Comparison of ENCODE assay signal across 18 cellular contexts in genomic region chr2:234357666-234358065, GRCh38.
DNase-seq lines count a peak whose midpoint lies in the region; ATAC-seq, FAIRE-seq and TF ChIP-seq lines count a peak whose summit lies in the region.
"Had no signal": no experiment of that assay in that cellular context is flagged by ENCODE, and none has a peak within 500 bp of the region (broad histone marks: within the 10 kb centered on the region; RNA-seq: fewer than 3 reads in every experiment).

No MANE protein-coding gene starts in this region.

- no peak for FAIRE-seq in A549 (lab: Jason Lieb, UNC)
- FAIRE-seq in H1 (lab: Jason Lieb, UNC): no peak
- FAIRE-seq: G401.6, GM12892 had no signal

- no peak overlapping the region for H2BK20ac ChIP-seq in H1 (ENCODE audit: low read length)

- H3K27ac ChIP-seq in A549 (peak overlapping the region; percentile 17 to 73; a peak in 3 of 6 replicates), H1 (ENCODE audit: low read depth, low read length) (no peak overlapping the region), left lung (no peak overlapping the region)
- H3K27ac ChIP-seq: GM23248 had no signal

- peak overlapping the region; percentile 17; the same call in 1 of the 2 replicates for H4K8ac ChIP-seq in H1 (ENCODE audit: extremely low read depth, insufficient read depth, low read length)

- 0 out of 2 replicates have a peak overlapping the region, but pooled peaks have one; percentile 43 for H2BK12ac ChIP-seq in H1 (ENCODE audit: low read depth, low read length)

- H3F3A ChIP-seq in Loucy (ENCODE audit: low read depth): peaks cover 9% of the 10 kb centered on the region

- H3K14ac ChIP-seq in H1 (ENCODE audit: insufficient read length): no peak overlapping the region

- TF ChIP-seq RAD21 in A549 (conservative IDR thresholded peaks at IDR 0.05 in 1 of 2, IDR thresholded peaks at IDR 0.05 in 1 of 2) (no peak), H1 (IDR thresholded peaks at IDR 0.05 in 1 of 2, conservative IDR thresholded peaks at IDR 0.05 in 1 of 2; ENCODE audit: low read depth in 2 of 2, low read length in 2 of 2) (no peak)

- no peak overlapping the region for H4K91ac ChIP-seq in H1 (replicated peaks; ENCODE audit: insufficient read length, low read length)

- no peaks in the 10 kb centered on the region for H3K79me1 ChIP-seq in H1 (ENCODE audit: low read depth, low read length)

- H3K9me3 ChIP-seq in A549 (peaks cover 18% of the 10 kb centered on the region), Loucy (ENCODE audit: insufficient read depth, low read depth, low read length) (peaks cover 13% of the 10 kb centered on the region), H1 (ENCODE audit: insufficient read depth in 2 of 2, low read depth in 1 of 2, low read length in 1 of 2) (peaks cover 2 to 6% of the 10 kb centered on the region in 2 experiments; a peak in 1 of 4 replicates), left lung (peaks cover 0 to 10% of the 10 kb centered on the region in 2 donors)

- H3K9ac ChIP-seq in Loucy (ENCODE audit: low read depth, low read length, poor library complexity, severe bottlenecking) (peak overlapping the region; percentile 70), H1 (replicated peaks in 1 of 4; ENCODE audit: extremely low read depth in 1 of 4, low read depth in 3 of 4, low read length in 3 of 4) (no peak overlapping the region)
- H3K9ac ChIP-seq: GM23248 had no signal

- no peaks in the 10 kb centered on the region for H4K20me1 ChIP-seq in Loucy (ENCODE audit: insufficient read depth, low read length, poor library complexity, severe bottlenecking)
- no peaks in the 10 kb centered on the region for H4K20me1 ChIP-seq in H1 (replicated peaks in 1 of 2; ENCODE audit: control insufficient read depth in 1 of 2, insufficient read depth in 2 of 2, low read length in 2 of 2)

- no peak overlapping the region for H3K4ac ChIP-seq in H1 (replicated peaks; ENCODE audit: insufficient read length, low read depth, low read length)

- intact Hi-C loops in left lung (cut with DNase I): no loop called here

- H4K5ac ChIP-seq in H1 (ENCODE audit: insufficient read length, low read depth, low read length): no peak overlapping the region

- H3K4me3 ChIP-seq in A549 (no peak overlapping the region), Loucy (ENCODE audit: low read length, poor library complexity, severe bottlenecking) (no peak overlapping the region), H1 (ENCODE audit: extremely low read depth in 1 of 4, insufficient read depth in 2 of 4, low read depth in 3 of 4, low read length in 4 of 4) (no peak overlapping the region), left lung (no peak overlapping the region)
- H3K4me3 ChIP-seq: GM23248 had no signal

- no peak for ATAC-seq in A549
- no peak for ATAC-seq in HG02588 (IDR thresholded peaks at IDR 0.05; ENCODE audit: unreplicated experiment)
- ATAC-seq in left lung: no peak
- ATAC-seq in GM21619 (IDR thresholded peaks at IDR 0.05; ENCODE audit: unreplicated experiment): no peak
- ATAC-seq: CD8-positive, alpha-beta T cell; HCT116 had no signal

- H3K4me1 ChIP-seq in A549 (peaks cover 37% of the 10 kb centered on the region), Loucy (ENCODE audit: insufficient read depth, low read length, poor library complexity, severe bottlenecking) (peaks cover 35% of the 10 kb centered on the region), H1 (replicated peaks in 1 of 4; ENCODE audit: control insufficient read depth in 3 of 4, insufficient read depth in 4 of 4, low read length in 3 of 4) (peaks cover 0 to 6% (median 3%) of the 10 kb centered on the region in 4 experiments; a peak in 4 of 7 replicates), left lung (no peaks in the 10 kb centered on the region)

- TF ChIP-seq EP300 in A549 (IDR thresholded peaks at IDR 0.05) (no peak), H1 (IDR thresholded peaks at IDR 0.05; ENCODE audit: borderline replicate concordance in 1 of 2, low read depth in 2 of 2, low read length in 2 of 2) (no peak)

- DNase-seq in A549 (ENCODE audit: low read depth in 1 of 2, low spot score in 1 of 2): no peak
- peak; percentile 55 for DNase-seq in ELF-1 (ENCODE audit: low read depth, low spot score)
- DNase-seq in H1 (ENCODE audit: low read depth in 1 of 2, low spot score in 2 of 2): no peak
- DNase-seq in NCI-H2196 treated with DMSO at 0.1 percent for 48 hours (lab: John Stamatoyannopoulos, UW; ENCODE audit: unreplicated experiment): no peak
- DNase-seq in left lung: no peak
- DNase-seq: 8988T; C1 segment of cervical spinal cord; Caco-2; CD8-positive, alpha-beta T cell; DMS79; GM23248; H9 had no signal

- no peak overlapping the region for H2BK5ac ChIP-seq in H1 (ENCODE audit: low read depth, low read length)

- H2AFZ ChIP-seq in Loucy (ENCODE audit: low read length) (no peak overlapping the region), H1 (ENCODE audit: low read length) (no peak overlapping the region)
- H2AFZ ChIP-seq: GM23248 had no signal

- TF ChIP-seq POLR2A in A549 (IDR thresholded peaks at IDR 0.05; ENCODE audit: low read length) (no peak), H1 (IDR thresholded peaks at IDR 0.05; ENCODE audit: control extremely low read depth in 1 of 2, low read depth in 2 of 2, low read length in 2 of 2) (no peak)

- H3K56ac ChIP-seq in H1 (replicated peaks; ENCODE audit: insufficient read length, low read depth, low read length): no peak overlapping the region

- H2BK15ac ChIP-seq in H1 (ENCODE audit: low read length): no peak overlapping the region

- H3K36me3 ChIP-seq in Loucy (ENCODE audit: insufficient read depth, low read length): no peaks in the 10 kb centered on the region; the same call in 1 of the 2 replicates
- no peaks in the 10 kb centered on the region for H3K36me3 ChIP-seq in H1 (ENCODE audit: control insufficient read depth in 2 of 4, insufficient read depth in 4 of 4, low read length in 3 of 4)
- H3K36me3 ChIP-seq in left lung: no peaks in the 10 kb centered on the region

- POLR2A ChIA-PET in A549 (lab: Yijun Ruan, JAX) (no interaction called here), H1 (lab: Charles Lee; ENCODE audit: partially characterized antibody) (no interaction called here)

- H3K18ac ChIP-seq in H1 (ENCODE audit: extremely low read depth, low read length): no peak overlapping the region; the same call in 1 of the 2 replicates

- H3K4me2 ChIP-seq in A549 (no peak overlapping the region), Loucy (ENCODE audit: low read depth, low read length, poor library complexity, severe bottlenecking) (no peak overlapping the region), H1 (ENCODE audit: insufficient read depth in 1 of 2, low read depth in 2 of 2, low read length in 2 of 2) (no peak overlapping the region)

- H3K79me2 ChIP-seq in Loucy (ENCODE audit: insufficient read depth, low read length): no peaks in the 10 kb centered on the region
- no peaks in the 10 kb centered on the region for H3K79me2 ChIP-seq in H1 (ENCODE audit: control insufficient read depth in 1 of 2, insufficient read depth in 2 of 2, low read length in 2 of 2)

- H3K23ac ChIP-seq in H1 (ENCODE audit: insufficient read length): no peak overlapping the region

- CTCF ChIA-PET in A549 (lab: Yijun Ruan, JAX): no interaction called here
- CTCF ChIA-PET in H1 (lab: Charles Lee; ENCODE audit: partially characterized antibody): interaction anchor here (1.3 kb wide), 1 partner anchor 58 kb away, joined by 3 read pairs; no protein-coding TSS in a partner anchor

- no peak overlapping the region for H2BK120ac ChIP-seq in H1 (replicated peaks; ENCODE audit: low read depth, low read length)

- no peaks in the 10 kb centered on the region for H3K23me2 ChIP-seq in H1 (ENCODE audit: low read depth, low read length)

- no peak overlapping the region for H2AK5ac ChIP-seq in H1 (ENCODE audit: low read depth, low read length)

- WGBS in A549 (ENCODE audit: missing lambda C conversion rate): 78% methylated on average over 2 of the region's 3 CpGs
- 56 to 93% methylated on average over 1 to 3 of the region's 3 CpGs for WGBS in H1 (ENCODE audit: extremely low coverage in 1 of 2, insufficient coverage in 1 of 2, insufficient read length in 1 of 2, insufficient replicate concordance in 2 of 2, low coverage in 1 of 2, low lambda C conversion rate in 2 of 2, missing lambda C conversion rate in 1 of 2), 2 experiments

- no peaks in the 10 kb centered on the region for H3K27me3 ChIP-seq in Loucy (ENCODE audit: insufficient read depth, low read length, poor library complexity, severe bottlenecking)
- no peaks in the 10 kb centered on the region; a peak in 1 of 7 replicates for H3K27me3 ChIP-seq in H1 (replicated peaks in 1 of 4; ENCODE audit: control insufficient read depth in 3 of 4, extremely low read depth in 1 of 4, insufficient read depth in 3 of 4, low read length in 3 of 4)
- H3K27me3 ChIP-seq in left lung: no peaks in the 10 kb centered on the region

- no peaks in the 10 kb centered on the region for H3K9me2 ChIP-seq in Loucy (replicated peaks; ENCODE audit: low read depth, low read length)

- TF ChIP-seq CTCF in A549 (IDR thresholded peaks at IDR 0.05): no peak
- TF ChIP-seq CTCF in Loucy (conservative IDR thresholded peaks at IDR 0.05; ENCODE audit: low read length): no peak
- TF ChIP-seq CTCF in H1 (IDR thresholded peaks at IDR 0.05; ENCODE audit: control extremely low read depth in 1 of 3, insufficient read depth in 1 of 3, low read depth in 1 of 3, low read length in 3 of 3): no peak
- no peak for TF ChIP-seq CTCF in left lung (IDR thresholded peaks at IDR 0.05)

TF ChIP-seq in A549, 52 proteins besides CTCF, POLR2A, EP300 and RAD21 (continues in another document):
- no peak for TF ChIP-seq HEYL (CRISPR knock-in tag; IDR thresholded peaks at IDR 0.05)
- TF ChIP-seq MAZ (IDR thresholded peaks at IDR 0.05; ENCODE audit: borderline replicate concordance, low read depth, low read length): no peak
- TF ChIP-seq, protein P1, sequence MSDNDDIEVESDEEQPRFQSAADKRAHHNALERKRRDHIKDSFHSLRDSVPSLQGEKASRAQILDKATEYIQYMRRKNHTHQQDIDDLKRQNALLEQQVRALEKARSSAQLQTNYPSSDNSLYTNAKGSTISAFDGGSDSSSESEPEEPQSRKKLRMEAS (IDR thresholded peaks at IDR 0.05): no peak
- no peak for TF ChIP-seq MYC (IDR thresholded peaks at IDR 0.05; ENCODE audit: borderline replicate concordance, low read length)
- TF ChIP-seq ZFP36 (IDR thresholded peaks at IDR 0.05; ENCODE audit: borderline replicate concordance, partially characterized antibody): no peak
- TF ChIP-seq EHF (CRISPR knock-in tag; IDR thresholded peaks at IDR 0.05): no peak

TF ChIP-seq in H1, 55 proteins besides CTCF, POLR2A, EP300 and RAD21 (continues in another document):
- no peak for TF ChIP-seq HDAC6 (IDR thresholded peaks at IDR 0.05; ENCODE audit: low read depth, low read length)
- TF ChIP-seq CEBPB (IDR thresholded peaks at IDR 0.05; ENCODE audit: low read depth, low read length): no peak
- no peak for TF ChIP-seq EGR1 (IDR thresholded peaks at IDR 0.05; ENCODE audit: borderline replicate concordance, low read depth, low read length)
- TF ChIP-seq GTF2F1 (IDR thresholded peaks at IDR 0.05; ENCODE audit: borderline replicate concordance, low read depth, low read length): no peak
- TF ChIP-seq, protein P1 (IDR thresholded peaks at IDR 0.05): no peak
- no peak for TF ChIP-seq SAP30 (IDR thresholded peaks at IDR 0.05; ENCODE audit: insufficient read depth, insufficient replicate concordance, low read length)

Comparison
In these comparisons a context has a peak if more than half of its experiments do, and no peak if none do; other contexts are left out.
1. H3K27ac ChIP-seq: peak in A549 (2 of 2); none in H1 (single experiment) and left lung (0 of 2).